8 cellular contexts compared by ENCODE assay signal in the genomic region with DNA sequence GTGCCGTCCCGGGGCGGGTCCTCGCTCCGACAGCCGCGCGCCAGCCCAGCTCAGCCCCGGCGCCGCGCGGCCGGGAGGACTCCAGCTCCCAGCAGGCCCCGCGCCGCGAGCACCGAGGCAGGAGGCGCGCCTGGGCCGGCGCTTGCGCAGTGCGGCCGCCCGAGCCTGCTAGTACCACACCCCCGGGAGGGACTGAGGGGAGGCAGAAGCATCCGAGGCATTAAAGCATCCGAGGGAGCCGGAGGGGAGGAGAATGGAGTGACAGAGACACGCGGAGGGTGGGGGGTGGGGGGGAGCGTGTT. TPM values are rescaled to one million over a fixed set of nuclear protein-coding genes. Genes with fewer than 3 reads are reported as not detected.
DNase-seq lines count a peak whose midpoint lies in the region; ATAC-seq and TF ChIP-seq lines count a peak whose summit lies in the region.

A gene (plus strand): TSS at position 205 of the 302 bp plus-strand sequence. CDS start 347 bp downstream, outside the sequence.

- no peaks in the 10 kb centered on the region for H3K9me3 Mint-ChIP-seq in T-cell

- DNase-seq in NCI-H1436 treated with DMSO at 0.1 percent for 48 hours (lab: John Stamatoyannopoulos, UW) (peak; percentile 75), T-cell (peak; percentile 88 to 99 (median 96)), cardiac septum (ENCODE audit: low spot score) (peak; percentile 98), pons (ENCODE audit: low spot score) (peak; percentile 97), transverse colon (peak; percentile 95)

- ATAC-seq in HG02763 (IDR thresholded peaks at IDR 0.05; ENCODE audit: unreplicated experiment) (peak; percentile 77), T-cell (replicated peaks in 1 of 4) (peak; percentile 82 to 86 (median 82))

- POLR2A ChIA-PET in T-cell (lab: Charles Lee), result interaction anchor here (0.6 to 1.3 kb wide), 4 partner anchors 43 to 238 kb away, joined by 3 to 10 read pairs (median 3); no protein-coding TSS in a partner anchor

- H3K27ac ChIP-seq in adipose tissue (ENCODE audit: low read depth, low read length), result peak within 1 kb of the TSS; percentile 83
- peak within 1 kb of the TSS; percentile 99 to 100 (median 100) for H3K27ac ChIP-seq in transverse colon

- H3K9me3 ChIP-seq in transverse colon, result no peaks in the 10 kb centered on the region

- peaks cover 11 to 48% (median 32%) of the 10 kb centered on the region in 4 donors for H3K4me1 ChIP-seq in transverse colon

- peaks cover 9% of the 10 kb centered on the region for H3K27me3 ChIP-seq in transverse colon

- in situ Hi-C loops in transverse colon (cut with MboI; ENCODE audit: low pct_ligation_motif_present in 1 of 4, low pct_unique_long_range_greater_than_20kb in 1 of 4, low sequenced_read_pairs in 3 of 4), result loop anchor here in 1 of 4 donors (10.0 kb wide), 2 partner anchors 207 to 237 kb away; no protein-coding TSS in a partner anchor

- peak within 1 kb of the TSS; percentile 83 for H3K4me3 ChIP-seq in GM12875 (ENCODE audit: low read depth, low read length)
- H3K4me3 ChIP-seq in transverse colon, result peak within 1 kb of the TSS; percentile 73 to 95 (median 88)

- CTCF ChIA-PET in T-cell (lab: Charles Lee), result interaction anchor here (0.6 to 1.9 kb wide), 17 partner anchors 9 to 456 kb away, joined by 3 to 12 read pairs (median 4); a partner anchor contains a TSS

- peaks cover 38 to 48% (median 46%) of the 10 kb centered on the region in 3 donors for H3K4me1 Mint-ChIP-seq in T-cell

- peak; percentile 9 for TF ChIP-seq POLR2A in transverse colon (IDR thresholded peaks at IDR 0.05)

- intact Hi-C loops in cardiac septum (cut with DNase I) (loop anchor here (2.0 to 10.0 kb wide), 5 partner anchors 45 to 447 kb away; a partner anchor contains a TSS), transverse colon (cut with DNase I; ENCODE audit: low total_unique reads) (loop anchor here (5.0 kb wide), 2 partner anchors 95 to 215 kb away; no protein-coding TSS in a partner anchor)

- H3K36me3 Mint-ChIP-seq in T-cell, result no peaks in the 10 kb centered on the region

- TF ChIP-seq CTCF in GM12875 (IDR thresholded peaks at IDR 0.05; ENCODE audit: borderline replicate concordance, insufficient read depth, low read depth, low read length), result no peak
- TF ChIP-seq CTCF in transverse colon (IDR thresholded peaks at IDR 0.05), result no peak

- H3K36me3 ChIP-seq in transverse colon, result no peaks in the 10 kb centered on the region

- H3K27ac Mint-ChIP-seq in T-cell, result peak within 1 kb of the TSS; percentile 92 to 97

- no peak for TF ChIP-seq EP300 in transverse colon (IDR thresholded peaks at IDR 0.05; ENCODE audit: low read depth)

- peak within 1 kb of the TSS; percentile 87 to 96 (median 92) for H3K4me3 Mint-ChIP-seq in T-cell

- no peaks in the 10 kb centered on the region for H3K27me3 Mint-ChIP-seq in T-cell

- WGBS in adipose tissue, 3 donors, result 0 to 1% (median 0%) methylated on average over 24 to 33 of the region's 34 CpGs
- WGBS in transverse colon (ENCODE audit: low coverage in 1 of 2), 2 donors, result 0% methylated on average over 1 of the region's 34 CpGs; no CpG with 5 or more reads in 1 of the 2 donors

RNA-seq across cellular contexts. Expression of the gene that starts here (rescaled TPM):
- total RNA-seq in T-cell (10 to 100 TPM; 21.7 to 36.8 (median 30.6) TPM), cardiac septum (17.6 TPM), transverse colon (100 to 1,000 TPM in 1 of 4 donors, 10 to 100 TPM in 1, 1 to 10 TPM in 2; 6.0 to 111 (median 9.5) TPM)
- 10 to 100 TPM in 2 of 3 donors, 1 to 10 TPM in 1; 3.2 to 38.5 (median 20.8) TPM for polyA plus RNA-seq in adipose tissue

Comparison
In these comparisons a context has a peak if more than half of its experiments do, and no peak if none do; other contexts are left out.
1. Peak in every context shown above with its lines: DNase-seq, ATAC-seq, H3K4me3 ChIP-seq and H3K27ac ChIP-seq.